5 cellular contexts compared by ENCODE assay signal in genomic region chr21:37278199-37278598, GRCh38.
"Had no signal": no experiment of that assay in that cellular context is flagged by ENCODE, and none has a peak within 500 bp of the region (broad histone marks: within the 10 kb centered on the region; RNA-seq: fewer than 3 reads in every experiment).

No MANE protein-coding gene starts in this region.

- H3K36me3 Mint-ChIP-seq: IgD-negative memory B cell had no signal

- H3K27ac Mint-ChIP-seq: IgD-negative memory B cell had no signal

- ATAC-seq: HepG2, K562 had no signal

- H3K27ac ChIP-seq: HL-60 had no signal

- H3K4me3 Mint-ChIP-seq: IgD-negative memory B cell had no signal

- DNase-seq: IMR-90 had no signal

- H3K4me3 ChIP-seq: K562 had no signal

- H3K9me3 Mint-ChIP-seq: IgD-negative memory B cell had no signal
